9 cellular contexts compared by ENCODE assay signal in the genomic region with DNA sequence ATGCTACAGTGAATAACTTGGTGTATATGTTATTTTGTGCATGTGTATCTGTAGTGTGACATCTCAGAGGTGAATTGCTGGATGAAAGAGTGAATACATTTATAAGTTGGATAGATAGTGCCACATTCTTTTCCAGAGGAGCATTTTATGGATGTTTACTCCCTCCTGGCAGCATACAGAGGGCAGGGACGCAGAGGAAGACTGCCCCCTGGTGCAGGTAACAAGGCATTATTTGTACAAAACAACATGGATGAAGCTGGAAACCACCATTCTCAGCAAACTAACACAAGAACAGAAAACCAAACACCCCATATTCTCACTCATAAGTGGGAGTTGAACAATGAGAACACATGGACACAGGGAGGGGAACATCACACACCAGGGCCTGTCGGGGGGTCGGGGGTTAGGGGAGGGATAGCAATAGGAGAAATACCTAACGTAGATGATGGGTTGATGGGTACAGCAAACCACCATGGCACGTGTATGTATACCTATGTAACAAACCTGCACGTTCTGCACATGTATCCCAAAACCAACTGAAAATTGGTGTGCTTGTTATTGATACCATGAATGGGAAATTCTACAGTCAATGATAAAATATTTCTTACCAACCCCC. TPM values are rescaled to one million over a fixed set of nuclear protein-coding genes. Genes with fewer than 3 reads are reported as not detected.
A peak's percentile ranks its signal among the peaks of the same experiment; 100 is the strongest.
DNase-seq lines count a peak whose midpoint lies in the region; ATAC-seq and TF ChIP-seq lines count a peak whose summit lies in the region.
"Had no signal": no experiment of that assay in that cellular context is flagged by ENCODE, and none has a peak within 500 bp of the region (broad histone marks: within the 10 kb centered on the region; RNA-seq: fewer than 3 reads in every experiment).

No MANE protein-coding gene starts in this region.

- H3K4me1 ChIP-seq in esophagus squamous epithelium, result no peaks in the 10 kb centered on the region
- no peaks in the 10 kb centered on the region for H3K4me1 ChIP-seq in psoas muscle
- H3K4me1 ChIP-seq: colonic mucosa had no signal

- ATAC-seq in psoas muscle (peak in 2 of 4 donors; percentile 59 to 72), GM21390 (IDR thresholded peaks at IDR 0.05; ENCODE audit: unreplicated experiment) (no peak)

- H3K27me3 ChIP-seq in esophagus squamous epithelium (peaks cover 0 to 27% (median 0%) of the 10 kb centered on the region in 4 donors), psoas muscle (ENCODE audit: insufficient read depth in 3 of 3, low read length in 2 of 3) (no peaks in the 10 kb centered on the region)
- H3K27me3 ChIP-seq: colonic mucosa had no signal

- TF ChIP-seq CTCF in esophagus squamous epithelium (IDR thresholded peaks at IDR 0.05) (peak in 5 of 6 experiments; percentile 15 to 57 (median 25)), psoas muscle (IDR thresholded peaks at IDR 0.05) (peak; percentile 35)

- H3K4me3 ChIP-seq in esophagus squamous epithelium (no peak overlapping the region), psoas muscle (no peak overlapping the region)
- H3K4me3 ChIP-seq: colonic mucosa had no signal

- no peak for TF ChIP-seq POLR2A in esophagus squamous epithelium (IDR thresholded peaks at IDR 0.05)

- DNase-seq in DMS 273 (lab: John Stamatoyannopoulos, UW; ENCODE audit: unreplicated experiment) (peak; percentile 40), DMS 273 treated with DMSO at 0.1 percent for 48 hours (lab: John Stamatoyannopoulos, UW) (no peak), NCI-H146 (lab: John Stamatoyannopoulos, UW) (peak; percentile 32), esophagus squamous epithelium (lab: John Stamatoyannopoulos, UW) (no peak), psoas muscle (no peak), mucosa of gallbladder (ENCODE audit: low spot score) (no peak), SHP77 treated with DMSO at 0.1 percent for 48 hours (lab: John Stamatoyannopoulos, UW) (no peak)
- DNase-seq: colonic mucosa had no signal

- intact Hi-C loops in esophagus squamous epithelium (cut with DNase I) (no loop called here), psoas muscle (cut with DNase I) (no loop called here)

- H3K36me3 ChIP-seq in esophagus squamous epithelium (no peaks in the 10 kb centered on the region), psoas muscle (ENCODE audit: insufficient read depth in 1 of 2, low read depth in 1 of 2) (no peaks in the 10 kb centered on the region)
- H3K36me3 ChIP-seq: colonic mucosa had no signal

- no peak overlapping the region for H3K27ac ChIP-seq in esophagus squamous epithelium
- no peak overlapping the region for H3K27ac ChIP-seq in psoas muscle
- H3K27ac ChIP-seq: colonic mucosa had no signal

- H3K9me3 ChIP-seq in esophagus squamous epithelium, result no peaks in the 10 kb centered on the region
- H3K9me3 ChIP-seq in psoas muscle, result no peaks in the 10 kb centered on the region
- H3K9me3 ChIP-seq: colonic mucosa had no signal

- WGBS in esophagus squamous epithelium, 2 donors, result 47 to 66% methylated on average over 6 of the region's 6 CpGs
- 56 to 61% (median 59%) methylated on average over 6 of the region's 6 CpGs for WGBS in psoas muscle, 3 donors

RNA-seq across cellular contexts. Expression of gene CTXND1, which starts 57.9 kb away (rescaled TPM):
- not detected for total RNA-seq in esophagus squamous epithelium
- total RNA-seq in psoas muscle, result under 1 TPM in 2 of 4 donors, not detected in 2; 0.04 to 0.07 TPM
- under 1 TPM in 2 of 3 donors, not detected in 1; 0.01 to 0.04 TPM for polyA plus RNA-seq in psoas muscle
- 0.09 TPM for total RNA-seq in mucosa of gallbladder

Comparison
In these comparisons a context has a peak if more than half of its experiments do, and no peak if none do; other contexts are left out.
1. DNase-seq: peak in DMS 273 (single experiment) and NCI-H146 (single experiment); none in DMS 273 treated with DMSO at 0.1 percent for 48 hours (single experiment), esophagus squamous epithelium (single experiment), psoas muscle (0 of 2), mucosa of gallbladder (single experiment) and SHP77 treated with DMSO at 0.1 percent for 48 hours (single experiment).